In the genomic region with DNA sequence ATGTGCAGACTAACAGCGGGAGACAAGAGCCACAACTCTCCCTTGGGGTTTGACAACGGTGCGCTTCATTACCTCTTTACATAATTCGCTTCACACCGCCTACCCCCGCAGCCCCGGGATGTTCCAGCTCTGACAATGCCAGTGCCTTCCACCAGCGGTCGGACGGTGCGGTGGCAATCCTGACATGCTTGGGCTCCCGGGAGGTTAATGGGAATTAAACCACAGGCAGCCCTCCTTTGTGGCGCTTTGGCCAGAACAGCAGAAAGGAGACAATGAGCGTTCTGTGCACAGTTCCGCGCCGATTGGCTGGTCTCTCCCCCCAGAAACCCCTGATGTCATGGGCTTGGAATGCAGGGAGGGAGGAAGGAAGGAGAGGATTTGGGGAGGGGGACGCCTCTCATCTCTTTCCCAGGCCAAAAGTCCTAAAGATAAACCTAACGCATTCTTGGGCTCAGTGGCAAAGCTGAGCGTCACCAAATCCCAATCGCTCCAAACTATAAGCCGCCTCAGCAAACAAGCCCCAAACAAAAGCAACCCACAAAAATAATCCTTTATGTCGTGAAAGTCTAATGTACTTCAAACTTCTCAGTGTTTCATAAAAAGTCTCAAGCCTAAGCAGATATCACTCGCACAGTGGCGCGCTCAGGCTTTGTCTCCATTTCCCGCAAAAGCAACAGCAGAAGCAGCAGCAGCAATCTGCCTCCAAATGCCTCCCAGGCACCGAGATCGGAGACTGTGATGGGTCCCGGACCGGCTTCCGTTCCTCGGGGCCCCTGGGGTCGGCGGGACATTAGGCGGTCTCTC, we compare ENCODE assay signal across 8 cellular contexts. TPM values are rescaled to one million over a fixed set of nuclear protein-coding genes. Genes with fewer than 3 reads are reported as not detected.
DNase-seq lines count a peak whose midpoint lies in the region; ATAC-seq, FAIRE-seq and TF ChIP-seq lines count a peak whose summit lies in the region.

No MANE protein-coding gene starts in this region.

- H3K9me3 ChIP-seq in Panc1 (ENCODE audit: control insufficient read depth, insufficient read depth, low read depth, low read length): no peaks in the 10 kb centered on the region
- H3K9me3 ChIP-seq in iPS DF 6.9 (ENCODE audit: control insufficient read depth, insufficient read depth, low read length): no peaks in the 10 kb centered on the region

- TF ChIP-seq CTCF in HL-60 (IDR thresholded peaks at IDR 0.05; ENCODE audit: insufficient read depth, low read length) (no peak), Panc1 (IDR thresholded peaks at IDR 0.05) (no peak), bronchial epithelial cell (IDR thresholded peaks at IDR 0.05; ENCODE audit: insufficient read depth, low read length, severe bottlenecking) (no peak)

- POLR2A ChIA-PET in Panc1 (lab: Charles Lee): no interaction called here

- H3K27ac ChIP-seq in HL-60 (replicated peaks) (no peak overlapping the region), Panc1 (ENCODE audit: low read length) (peak overlapping the region; percentile 74), iPS DF 6.9 (ENCODE audit: low read length) (no peak overlapping the region)

- H3K36me3 ChIP-seq in Panc1 (ENCODE audit: control insufficient read depth, insufficient read depth, low read length) (peaks cover 4% of the 10 kb centered on the region; the same call in 1 of the 2 replicates), bronchial epithelial cell (ENCODE audit: control insufficient read depth, insufficient read depth, low read length) (no peaks in the 10 kb centered on the region), iPS DF 6.9 (ENCODE audit: control insufficient read depth, insufficient read depth, low read length) (no peaks in the 10 kb centered on the region)

- in situ Hi-C loops in Panc1 (cut with HindIII; ENCODE audit: low pct_unique_long_range_greater_than_20kb, low sequenced_read_pairs): no loop called here

- intact Hi-C loops in Panc1 (cut with micrococcal nuclease; ENCODE audit: unreplicated experiment): loop anchor here (5.0 to 10.0 kb wide), 2 partner anchors 61 to 117 kb away; no protein-coding TSS in a partner anchor

- peak; percentile 74 for DNase-seq in activated CD8-positive, alpha-beta memory T cell treated with anti-CD3 and anti-CD28 coated beads for 24 hours
- no peak for DNase-seq in activated CD8-positive, alpha-beta memory T cell treated with anti-CD3 and anti-CD28 coated beads, Interleukin-2, amount 50 U/mL, for 4 hours
- no peak for DNase-seq in HL-60 (ENCODE audit: low read depth in 1 of 2, low spot score in 1 of 2)
- DNase-seq in Panc1 (ENCODE audit: low read depth, low spot score): no peak
- peak; percentile 57 for DNase-seq in bronchial epithelial cell (ENCODE audit: low read depth)
- DNase-seq in iPS DF 6.9 (ENCODE audit: low read depth, low spot score): peak; percentile 89
- peak; percentile 68 for DNase-seq in pulmonary artery endothelial cell (ENCODE audit: low read depth, low spot score)

- H3K27me3 ChIP-seq in HL-60 (ENCODE audit: insufficient read depth, poor library complexity, severe bottlenecking): peaks cover 54% of the 10 kb centered on the region
- H3K27me3 ChIP-seq in Panc1 (ENCODE audit: control insufficient read depth, insufficient read depth, low read length): no peaks in the 10 kb centered on the region
- no peaks in the 10 kb centered on the region for H3K27me3 ChIP-seq in bronchial epithelial cell (ENCODE audit: control insufficient read depth, insufficient read depth, low read length)
- H3K27me3 ChIP-seq in iPS DF 6.9 (ENCODE audit: control insufficient read depth, insufficient read depth, low read length): no peaks in the 10 kb centered on the region

- peak; percentile 31 for ATAC-seq in Panc1
- no peak for ATAC-seq in GM21360 (IDR thresholded peaks at IDR 0.05; ENCODE audit: unreplicated experiment)

- FAIRE-seq in bronchial epithelial cell (lab: Jason Lieb, UNC): no peak

- no TSS peak for BruUV-seq in Panc1 (replicated peaks; lab: Mats Ljungman, UMichigan)

- no CpG with 5 or more reads among the region's 36 CpGs for WGBS in iPS DF 6.9 (ENCODE audit: insufficient coverage, insufficient read length)

- peaks cover 18% of the 10 kb centered on the region for H3K4me1 ChIP-seq in Panc1 (ENCODE audit: control insufficient read depth, insufficient read depth, low read length)
- peaks cover 5% of the 10 kb centered on the region; the same call in 1 of the 2 replicates for H3K4me1 ChIP-seq in iPS DF 6.9 (ENCODE audit: control insufficient read depth, insufficient read depth, low read length)

- CTCF ChIA-PET in Panc1 (lab: Charles Lee): no interaction called here

- H3K4me3 ChIP-seq in HL-60 (replicated peaks; ENCODE audit: insufficient read depth, low read length) (peak overlapping the region; percentile 29), Panc1 (ENCODE audit: low read depth in 2 of 2, low read length in 2 of 2) (peak overlapping the region; percentile 75), bronchial epithelial cell (ENCODE audit: low read depth, low read length) (peak overlapping the region; percentile 83), iPS DF 6.9 (ENCODE audit: low read length) (peak overlapping the region; percentile 77)

RNA-seq across cellular contexts. Expression of gene CNN3, which starts 1.1 kb away (rescaled TPM):
- total RNA-seq in Panc1 (2021; ENCODE audit: unreplicated experiment): 72.3 TPM
- polyA plus RNA-seq in Panc1 (2012; ENCODE audit: insufficient read length): 40.7 TPM
- total RNA-seq in bronchial epithelial cell: 33.4 and 55.4 TPM in 2 replicates
- total RNA-seq in pulmonary artery endothelial cell: 334 and 463 TPM in 2 replicates

Comparison
In these comparisons a context has a peak if more than half of its experiments do, and no peak if none do; other contexts are left out.
1. DNase-seq: peak in activated CD8-positive, alpha-beta memory T cell treated with anti-CD3 and anti-CD28 coated beads for 24 hours (single experiment), bronchial epithelial cell (single experiment), iPS DF 6.9 (single experiment) and pulmonary artery endothelial cell (single experiment); none in activated CD8-positive, alpha-beta memory T cell treated with anti-CD3 and anti-CD28 coated beads, Interleukin-2, amount 50 U/mL, for 4 hours (single experiment), HL-60 (0 of 2) and Panc1 (single experiment).
2. H3K4me3 ChIP-seq: peak in every context shown above with its lines; median percentile 83 in bronchial epithelial cell; 77 in iPS DF 6.9; 75 in Panc1; 29 in HL-60.